In genomic region chr9:122138560-122139268, GRCh38 we compare ENCODE assay signal across 1 cellular context.
TF ChIP-seq lines count a peak whose summit lies in the region.

No MANE protein-coding gene starts in this region.

TF ChIP-seq in HepG2, 621 proteins besides CTCF, POLR2A, EP300 and RAD21 (continued from another document):
- TF ChIP-seq ZNF547 (CRISPR knock-in tag; IDR thresholded peaks at IDR 0.05) (no peak), SRSF1 (optimal IDR thresholded peaks at IDR 0.05; ENCODE audit: low read depth, low read length) (no peak), KMT2A (CRISPR knock-in tag; IDR thresholded peaks at IDR 0.05) (no peak), MTA1 (CRISPR knock-in tag; IDR thresholded peaks at IDR 0.05; ENCODE audit: borderline replicate concordance) (no peak), ZNF816 (CRISPR knock-in tag; IDR thresholded peaks at IDR 0.05; ENCODE audit: borderline replicate concordance) (no peak), HOXD1 (CRISPR knock-in tag; IDR thresholded peaks at IDR 0.05) (no peak), E2F1 (CRISPR knock-in tag; IDR thresholded peaks at IDR 0.05) (no peak), MED8 (CRISPR knock-in tag; IDR thresholded peaks at IDR 0.05; ENCODE audit: insufficient replicate concordance) (no peak), ZMYM3 (CRISPR knock-in tag; IDR thresholded peaks at IDR 0.05) (no peak), DZIP1 (CRISPR knock-in tag; IDR thresholded peaks at IDR 0.05) (no peak), ZBTB46 (CRISPR knock-in tag; IDR thresholded peaks at IDR 0.05; ENCODE audit: borderline replicate concordance) (no peak), ZNF784 (CRISPR knock-in tag; IDR thresholded peaks at IDR 0.05; ENCODE audit: borderline replicate concordance) (0 out of 2 replicates have a peak, but pooled peaks have one; percentile 55), ZSCAN25 (CRISPR knock-in tag; IDR thresholded peaks at IDR 0.05) (no peak), DPF2 (CRISPR knock-in tag; IDR thresholded peaks at IDR 0.05; ENCODE audit: borderline replicate concordance, low read depth) (0 out of 2 replicates have a peak, but pooled peaks have one; percentile 35), PLSCR1 (CRISPR knock-in tag; IDR thresholded peaks at IDR 0.05; ENCODE audit: borderline replicate concordance) (no peak), ARNT2 (CRISPR knock-in tag; IDR thresholded peaks at IDR 0.05; ENCODE audit: low read depth) (no peak), ZNF343 (CRISPR knock-in tag; IDR thresholded peaks at IDR 0.05) (no peak), KLF12 (CRISPR knock-in tag; IDR thresholded peaks at IDR 0.05; ENCODE audit: borderline replicate concordance) (no peak), HOXA3 (CRISPR knock-in tag; IDR thresholded peaks at IDR 0.05) (0 out of 2 replicates have a peak, but pooled peaks have one; percentile 12)
